In genomic region chr6:73515204-73516101, GRCh38 we compare ENCODE assay signal across 1 cellular context.
TF ChIP-seq lines count a peak whose summit lies in the region.

No MANE protein-coding gene starts in this region.

TF ChIP-seq in HEK293, 187 proteins besides CTCF, POLR2A, EP300 and RAD21 (continued from another document and continues in another):
- TF ChIP-seq PATZ1 (tag by site-specific recombination; IDR thresholded peaks at IDR 0.05) (no peak), ZNF10 (tag by site-specific recombination; IDR thresholded peaks at IDR 0.05) (0 out of 2 replicates have a peak, but pooled peaks have one; percentile 22), ZNF792 (tag by site-specific recombination; IDR thresholded peaks at IDR 0.05) (no peak), ZBTB17 (tag by site-specific recombination; IDR thresholded peaks at IDR 0.05) (no peak), ZBTB11 (tag by site-specific recombination; conservative IDR thresholded peaks at IDR 0.05; ENCODE audit: low read depth) (no peak), ZNF292 (tag by site-specific recombination; IDR thresholded peaks at IDR 0.05; ENCODE audit: borderline replicate concordance, low read depth) (no peak), BCL11B (tag by site-specific recombination; IDR thresholded peaks at IDR 0.05; ENCODE audit: low read depth) (no peak), ZNF596 (tag by site-specific recombination; IDR thresholded peaks at IDR 0.05) (no peak), TRIM28 (IDR thresholded peaks at IDR 0.05; ENCODE audit: borderline replicate concordance, low read length) (peak; percentile 58; the same call in 1 of the 2 replicates), ZNF18 (tag by site-specific recombination; IDR thresholded peaks at IDR 0.05) (no peak), ZNF398 (tag by site-specific recombination; IDR thresholded peaks at IDR 0.05) (no peak), SP2 (tag by site-specific recombination; IDR thresholded peaks at IDR 0.05) (no peak), KLF8 (tag by site-specific recombination; IDR thresholded peaks at IDR 0.05) (no peak), ZNF16 (tag by site-specific recombination; IDR thresholded peaks at IDR 0.05; ENCODE audit: low read depth) (no peak), ZSCAN4 (tag by site-specific recombination; IDR thresholded peaks at IDR 0.05) (no peak), ZNF701 (tag by site-specific recombination; IDR thresholded peaks at IDR 0.05) (no peak), KLF7 (tag by site-specific recombination; IDR thresholded peaks at IDR 0.05; ENCODE audit: borderline replicate concordance) (no peak), ZNF629 (tag by site-specific recombination; IDR thresholded peaks at IDR 0.05) (peak; percentile 59), ZNF513 (tag by site-specific recombination; IDR thresholded peaks at IDR 0.05) (no peak), ZNF48 (tag by site-specific recombination; IDR thresholded peaks at IDR 0.05) (no peak), ZNF266 (tag by site-specific recombination; IDR thresholded peaks at IDR 0.05; ENCODE audit: low read depth) (no peak), OSR2 (tag by site-specific recombination; IDR thresholded peaks at IDR 0.05) (no peak), ZNF248 (tag by site-specific recombination; IDR thresholded peaks at IDR 0.05) (no peak), ZNF19 (tag by site-specific recombination; IDR thresholded peaks at IDR 0.05; ENCODE audit: low read depth) (no peak), PRDM1 (tag by site-specific recombination; IDR thresholded peaks at IDR 0.05) (peak; percentile 84), PBX3 (CRISPR knock-in tag; IDR thresholded peaks at IDR 0.05) (no peak; the same call in 1 of the 2 replicates), ZSCAN18 (tag by site-specific recombination; IDR thresholded peaks at IDR 0.05) (no peak), MZF1 (tag by site-specific recombination; IDR thresholded peaks at IDR 0.05; ENCODE audit: borderline replicate concordance) (no peak), ZNF391 (tag by site-specific recombination; IDR thresholded peaks at IDR 0.05; ENCODE audit: borderline replicate concordance, low read depth) (no peak), ZNF423 (tag by site-specific recombination; IDR thresholded peaks at IDR 0.05) (no peak), ZNF366 (tag by site-specific recombination; conservative IDR thresholded peaks at IDR 0.05) (0 out of 2 replicates have a peak, but pooled peaks have one; percentile 25), ZBTB7A (tag by site-specific recombination; IDR thresholded peaks at IDR 0.05; ENCODE audit: low read depth) (no peak), TSHZ1 (tag by site-specific recombination; IDR thresholded peaks at IDR 0.05; ENCODE audit: borderline replicate concordance) (no peak), ZBTB10 (tag by site-specific recombination; IDR thresholded peaks at IDR 0.05) (no peak), ZFP3 (tag by site-specific recombination; IDR thresholded peaks at IDR 0.05; ENCODE audit: low read depth) (no peak), EGR2 (tag by site-specific recombination; IDR thresholded peaks at IDR 0.05; ENCODE audit: low read depth) (no peak), KLF10 (tag by site-specific recombination; IDR thresholded peaks at IDR 0.05) (no peak), ZNF2 (tag by site-specific recombination; IDR thresholded peaks at IDR 0.05) (no peak; the same call in 1 of the 2 replicates), ZSCAN30 (tag by site-specific recombination; IDR thresholded peaks at IDR 0.05) (no peak), ZNF394 (tag by site-specific recombination; IDR thresholded peaks at IDR 0.05; ENCODE audit: borderline replicate concordance) (no peak)
